12 cellular contexts compared by ENCODE assay signal in the genomic region with DNA sequence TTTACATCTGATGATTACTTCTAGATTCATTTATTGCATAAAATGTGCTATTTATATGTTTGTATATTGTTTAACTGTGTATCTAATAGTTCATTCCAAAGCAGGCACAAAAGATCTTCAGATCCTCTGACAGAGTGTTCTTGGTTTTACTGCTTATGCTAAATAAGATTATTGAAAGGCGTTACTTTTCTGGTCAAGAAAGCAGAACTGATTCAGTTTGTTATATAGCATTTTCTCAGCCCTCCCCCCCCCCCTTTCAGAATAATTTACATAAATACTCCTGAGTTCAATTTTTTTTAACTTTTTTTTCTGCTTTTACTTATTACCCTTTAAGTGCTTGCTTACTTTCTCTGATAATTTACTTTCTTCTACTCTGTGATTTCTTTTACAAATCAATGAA. TPM values are rescaled to one million over a fixed set of nuclear protein-coding genes. Genes with fewer than 3 reads are reported as not detected.
A peak's percentile ranks its signal among the peaks of the same experiment; 100 is the strongest.
DNase-seq lines count a peak whose midpoint lies in the region; ATAC-seq and TF ChIP-seq lines count a peak whose summit lies in the region.
"Had no signal": no experiment of that assay in that cellular context is flagged by ENCODE, and none has a peak within 500 bp of the region (broad histone marks: within the 10 kb centered on the region; RNA-seq: fewer than 3 reads in every experiment).

No MANE protein-coding gene starts in this region.

- POLR2A ChIA-PET in HCT116 (lab: Charles Lee) = no interaction called here
- POLR2A ChIA-PET in T-cell (lab: Charles Lee) = interaction anchor here in 1 of 2 donors (0.6 kb wide), 1 partner anchor 128 kb away, joined by 3 read pairs; no protein-coding TSS in a partner anchor

- H3K27me3 ChIP-seq in HCT116 (ENCODE audit: insufficient read depth, low read length) = no peaks in the 10 kb centered on the region
- H3K27me3 ChIP-seq: uterus had no signal

- peak overlapping the region; percentile 92 for H3K27ac Mint-ChIP-seq in T-helper 2 cell treated with Interferon-gamma antibody and Interleukin-4, amounts not matched to agents 5 μg/mL and 100 μg/mL, for 36 hours
- H3K27ac Mint-ChIP-seq in T-cell (peak overlapping the region; percentile 95 to 96), nephron progenitor cell (peak overlapping the region; percentile 97)

- intact Hi-C loops in HCT116 (cut with micrococcal nuclease) (loop anchor here (2.0 kb wide), 1 partner anchor 14 kb away; a partner anchor contains a TSS), left ventricle myocardium superior (cut with micrococcal nuclease) (no loop called here)

- peaks cover 4 to 39% of the 10 kb centered on the region in 2 experiments for H3K4me1 ChIP-seq in HCT116 (ENCODE audit: control insufficient read depth in 1 of 2, insufficient read depth in 2 of 2, low read length in 2 of 2)
- H3K4me1 ChIP-seq: parathyroid adenoma, uterus had no signal

- H3K36me3 ChIP-seq in HCT116 (ENCODE audit: control insufficient read depth in 1 of 2, insufficient read depth in 2 of 2, low read length in 2 of 2) = no peaks in the 10 kb centered on the region
- H3K36me3 ChIP-seq: uterus had no signal

- ATAC-seq in HCT116 = no peak
- ATAC-seq in T-cell (replicated peaks in 1 of 4) = no peak
- no peak for ATAC-seq in left ventricle myocardium superior

- H2AFZ ChIP-seq in HCT116 (ENCODE audit: low read depth, low read length, poor library complexity, severe bottlenecking) = no peak overlapping the region
- H2AFZ ChIP-seq: parathyroid adenoma had no signal

- H3K36me3 Mint-ChIP-seq in T-helper 2 cell treated with Interferon-gamma antibody and Interleukin-4, amounts not matched to agents 5 μg/mL and 100 μg/mL, for 36 hours (ENCODE audit: low read depth) = peaks cover 56% of the 10 kb centered on the region
- H3K36me3 Mint-ChIP-seq in T-cell (peaks cover 25% of the 10 kb centered on the region), nephron progenitor cell (ENCODE audit: low read depth) (peaks cover 41% of the 10 kb centered on the region)

- peaks cover 72% of the 10 kb centered on the region for H3K4me1 Mint-ChIP-seq in T-helper 2 cell treated with Interferon-gamma antibody and Interleukin-4, amounts not matched to agents 5 μg/mL and 100 μg/mL, for 36 hours (ENCODE audit: low read depth)
- H3K4me1 Mint-ChIP-seq in T-cell (peaks cover 90 to 100% (median 93%) of the 10 kb centered on the region in 3 donors), nephron progenitor cell (peaks cover 37% of the 10 kb centered on the region)

- 0 out of 2 replicates have a peak overlapping the region, but pooled peaks have one; percentile 0 for H3K4me2 ChIP-seq in HCT116 (ENCODE audit: low read length)

- no peak overlapping the region for H3K9ac ChIP-seq in HCT116 (ENCODE audit: low read length)
- H3K9ac ChIP-seq: parathyroid adenoma had no signal

- H3K79me2 ChIP-seq in HCT116 (ENCODE audit: insufficient read depth, low read length) = peaks cover 85% of the 10 kb centered on the region

- RAD21 ChIA-PET in HCT116 (lab: Charles Lee; ENCODE audit: low non-redundant PET in 1 of 2, low total read pairs in 2 of 2, uncharacterized antibody in 2 of 2, unreplicated experiment in 2 of 2) = no interaction called here

- no peak for TF ChIP-seq POLR2A in HCT116 (IDR thresholded peaks at IDR 0.05; ENCODE audit: borderline replicate concordance, extremely low read depth, insufficient read depth, insufficient read length)

- H3K9me2 ChIP-seq in HCT116 (ENCODE audit: insufficient read depth) = no peaks in the 10 kb centered on the region

- peak overlapping the region; percentile 79 for H3K4me3 Mint-ChIP-seq in T-helper 2 cell treated with Interferon-gamma antibody and Interleukin-4, amounts not matched to agents 5 μg/mL and 100 μg/mL, for 36 hours
- H3K4me3 Mint-ChIP-seq in T-cell = peak overlapping the region; percentile 75 to 81 (median 77)
- H3K4me3 Mint-ChIP-seq in nephron progenitor cell = no peak overlapping the region

- peaks cover 6% of the 10 kb centered on the region for H3K9me3 Mint-ChIP-seq in T-helper 2 cell treated with Interferon-gamma antibody and Interleukin-4, amounts not matched to agents 5 μg/mL and 100 μg/mL, for 36 hours
- H3K9me3 Mint-ChIP-seq in T-cell (no peaks in the 10 kb centered on the region), nephron progenitor cell (peaks cover 17% of the 10 kb centered on the region)

- BruUV-seq in HCT116 (replicated peaks; lab: Mats Ljungman, UMichigan) = no TSS peak

- no peak for TF ChIP-seq CTCF in HCT116 (IDR thresholded peaks at IDR 0.05 in 2 of 3, conservative IDR thresholded peaks at IDR 0.05 in 1 of 3; ENCODE audit: borderline replicate concordance in 1 of 3, insufficient read depth in 1 of 3, low read depth in 2 of 3, low read length in 2 of 3)
- no peak for TF ChIP-seq CTCF in nephron progenitor cell (IDR thresholded peaks at IDR 0.05)

- CTCF ChIA-PET in HCT116 (lab: Charles Lee) (no interaction called here), T-cell (lab: Charles Lee) (no interaction called here)

- no peak for DNase-seq in T-helper 2 cell treated with Interferon-gamma antibody and Interleukin-4, amounts not matched to agents 5 μg/mL and 100 μg/mL, for 36 hours (ENCODE audit: low spot score)
- no peak for DNase-seq in T-helper 2 cell
- no peak for DNase-seq in HCT116 (ENCODE audit: low read depth, low spot score)
- DNase-seq in T-cell = no peak
- no peak for DNase-seq in nephron progenitor cell
- no peak for DNase-seq in left ventricle myocardium superior
- DNase-seq in SW480 (ENCODE audit: low spot score) = no peak
- DNase-seq in globus pallidus (ENCODE audit: low spot score) = no peak
- DNase-seq: H7, NCI-H2227 treated with DMSO at 0.1 percent for 48 hours, uterus had no signal

- TF ChIP-seq RAD21 in HCT116 (IDR thresholded peaks at IDR 0.05; ENCODE audit: low read depth) = no peak

- H4K20me1 ChIP-seq in HCT116 (ENCODE audit: insufficient read depth) = no peaks in the 10 kb centered on the region

- H3K9me3 ChIP-seq in HCT116 (ENCODE audit: control insufficient read depth in 1 of 2, insufficient read depth in 1 of 2, low read depth in 1 of 2, low read length in 2 of 2) = no peaks in the 10 kb centered on the region
- H3K9me3 ChIP-seq: uterus had no signal

- peaks cover 3% of the 10 kb centered on the region for H3K27me3 Mint-ChIP-seq in T-helper 2 cell treated with Interferon-gamma antibody and Interleukin-4, amounts not matched to agents 5 μg/mL and 100 μg/mL, for 36 hours (ENCODE audit: low read depth)
- H3K27me3 Mint-ChIP-seq in T-cell (no peaks in the 10 kb centered on the region), nephron progenitor cell (ENCODE audit: low read depth, poor library complexity) (no peaks in the 10 kb centered on the region)

- H3K27ac ChIP-seq in HCT116 (ENCODE audit: low read depth, low read length) = no peak overlapping the region
- H3K27ac ChIP-seq: parathyroid adenoma, uterus had no signal

- H3K4me3 ChIP-seq in HCT116 (replicated peaks in 1 of 2; ENCODE audit: low read depth in 1 of 2, low read length in 2 of 2) = no peak overlapping the region
- H3K4me3 ChIP-seq: uterus had no signal

TF ChIP-seq in HCT116, 20 proteins besides CTCF, POLR2A, EP300 and RAD21:
- no peak for TF ChIP-seq ZNF274 (IDR thresholded peaks at IDR 0.05; ENCODE audit: low read depth, low read length)

RNA-seq across cellular contexts. Expression of a gene that starts 15.4 kb away (rescaled TPM):
- total RNA-seq in HCT116 (2021; ENCODE audit: unreplicated experiment) = 27.0 TPM
- polyA plus RNA-seq in HCT116 (2012) = 12.9 and 13.6 TPM in 2 replicates
- 100 to 1,000 TPM; 229 to 259 (median 238) TPM for total RNA-seq in T-cell
- 11.6 TPM for total RNA-seq in left ventricle myocardium superior
